In genomic region chr9:78539904-78540303, GRCh38 we compare ENCODE assay signal across 15 cellular contexts.
DNase-seq lines count a peak whose midpoint lies in the region; ATAC-seq and TF ChIP-seq lines count a peak whose summit lies in the region.
"Had no signal": no experiment of that assay in that cellular context is flagged by ENCODE, and none has a peak within 500 bp of the region (broad histone marks: within the 10 kb centered on the region; RNA-seq: fewer than 3 reads in every experiment).

No MANE protein-coding gene starts in this region.

- whole genome bisulfite sequencing in heart right ventricle, 2 donors, result 45 to 64% methylated on average over 2 of the region's 2 CpGs

- H3K36me3 ChIP-seq in heart right ventricle, result no peaks in the 10 kb centered on the region
- H3K36me3 ChIP-seq: adrenal gland, BLaER1, thoracic aorta had no signal

- peaks cover 0 to 4% (median 0%) of the 10 kb centered on the region in 11 donors for H3K9me3 ChIP-seq in heart right ventricle
- H3K9me3 ChIP-seq: adrenal gland, BLaER1, thoracic aorta had no signal

- DNase-seq in AG08395 (ENCODE audit: low spot score) (peak; percentile 92), HS-5 (ENCODE audit: low read depth) (peak; percentile 86), iris pigment epithelial cell (ENCODE audit: low read depth) (peak; percentile 96), heart right ventricle (no peak), erythroblast (lab: John Stamatoyannopoulos, UW) (no peak), NCI-H1694 (lab: John Stamatoyannopoulos, UW) (no peak)
- DNase-seq: activated CD4-positive, alpha-beta memory T cell treated with anti-CD3 and anti-CD28 coated beads for 36 hours; left cardiac atrium; NCI-H2227 treated with DMSO at 0.1 percent for 48 hours had no signal

- H3K4me1 ChIP-seq in heart right ventricle, result no peaks in the 10 kb centered on the region
- H3K4me1 ChIP-seq: adrenal gland, BLaER1 had no signal

- no peak overlapping the region for H3K4me3 ChIP-seq in heart right ventricle
- H3K4me3 ChIP-seq: adrenal gland, BLaER1, SK-N-MC, thoracic aorta had no signal

- H3K27me3 ChIP-seq in heart right ventricle, result no peaks in the 10 kb centered on the region
- H3K27me3 ChIP-seq: adrenal gland, BLaER1 had no signal

- TF ChIP-seq CTCF in heart right ventricle (IDR thresholded peaks at IDR 0.05), result no peak

- intact Hi-C loops in heart right ventricle (cut with DNase I), result loop anchor here in 1 of 10 donors (10.0 kb wide), 1 partner anchor 95 kb away; no protein-coding TSS in a partner anchor

- ATAC-seq in SK-N-SH treated with all-trans-retinoic acid at 6 μM for 48 hours (peak; percentile 91), HG02763 (IDR thresholded peaks at IDR 0.05; ENCODE audit: unreplicated experiment) (no peak), heart right ventricle (no peak)
- ATAC-seq: left cardiac atrium had no signal

- H3K27ac ChIP-seq in heart right ventricle, result no peak overlapping the region
- H3K27ac ChIP-seq: adrenal gland, BLaER1, SK-N-MC, thoracic aorta had no signal

- TF ChIP-seq POLR2A in erythroblast (IDR thresholded peaks at IDR 0.05; ENCODE audit: low read length), result no peak

TF ChIP-seq in SK-N-SH treated with all-trans-retinoic acid at 6 μM for 48 hours, 23 proteins besides CTCF, POLR2A, EP300 and RAD21:
- TF ChIP-seq ZNF8 (CRISPR knock-in tag; IDR thresholded peaks at IDR 0.05) (no peak), CSDC2 (CRISPR knock-in tag; IDR thresholded peaks at IDR 0.05) (no peak), GLIS3 (CRISPR knock-in tag; IDR thresholded peaks at IDR 0.05) (no peak), PPARA (CRISPR knock-in tag; IDR thresholded peaks at IDR 0.05; ENCODE audit: borderline replicate concordance) (no peak), ZC3H10 (CRISPR knock-in tag; IDR thresholded peaks at IDR 0.05) (no peak), CSRNP3 (CRISPR knock-in tag; IDR thresholded peaks at IDR 0.05) (no peak), ESRRG (CRISPR knock-in tag; IDR thresholded peaks at IDR 0.05) (no peak), ZNF565 (CRISPR knock-in tag; conservative IDR thresholded peaks at IDR 0.05; ENCODE audit: low read depth) (no peak), CREB5 (CRISPR knock-in tag; IDR thresholded peaks at IDR 0.05; ENCODE audit: low read depth) (no peak)

Comparison
In these comparisons a context has a peak if more than half of its experiments do, and no peak if none do; other contexts are left out.
1. DNase-seq: peak in AG08395 (single experiment), HS-5 (single experiment) and iris pigment epithelial cell (single experiment); none in heart right ventricle (0 of 2), erythroblast (0 of 2) and NCI-H1694 (single experiment).